Comparison of ENCODE assay signal across 9 cellular contexts in genomic region chr5:157245477-157245876, GRCh38. TPM values are rescaled to one million over a fixed set of nuclear protein-coding genes. Genes with fewer than 3 reads are reported as not detected.
DNase-seq lines count a peak whose midpoint lies in the region; ATAC-seq and TF ChIP-seq lines count a peak whose summit lies in the region.
"Had no signal": no experiment of that assay in that cellular context is flagged by ENCODE, and none has a peak within 500 bp of the region (broad histone marks: within the 10 kb centered on the region; RNA-seq: fewer than 3 reads in every experiment).

No MANE protein-coding gene starts in this region.

- H3K36me3 ChIP-seq in HUES6 (ENCODE audit: control insufficient read depth, insufficient read depth, low read length) (no peaks in the 10 kb centered on the region), mesenchymal stem cell (ENCODE audit: control insufficient read depth in 1 of 2, insufficient read depth in 2 of 2, low read depth in 1 of 2, low read length in 2 of 2) (no peaks in the 10 kb centered on the region), gastrocnemius medialis (no peaks in the 10 kb centered on the region)

- no peak overlapping the region for H3K23ac ChIP-seq in mesenchymal stem cell (ENCODE audit: low read length in 2 of 2)

- peak overlapping the region; percentile 68 for H3K9ac ChIP-seq in HUES6 (ENCODE audit: low read length)
- no peak overlapping the region for H3K9ac ChIP-seq in mesenchymal stem cell (ENCODE audit: low read length)

- H2BK15ac ChIP-seq in mesenchymal stem cell (ENCODE audit: low read depth, poor library complexity, severe bottlenecking) = no peak overlapping the region

- H3K27ac Mint-ChIP-seq in activated naive CD8-positive, alpha-beta T cell treated with anti-CD3 and anti-CD28 coated beads for 36 hours = peak overlapping the region; percentile 89
- no peak overlapping the region for H3K27ac Mint-ChIP-seq in CD14-positive monocyte

- DNase-seq in Daoy (ENCODE audit: low read depth) (peak; percentile 56), mesenchymal stem cell (peak; percentile 19), DMS153 (lab: John Stamatoyannopoulos, UW) (no peak), gastrocnemius medialis (no peak), CD14-positive monocyte (ENCODE audit: low spot score) (no peak)
- DNase-seq in activated naive CD8-positive, alpha-beta T cell treated with anti-CD3 and anti-CD28 coated beads for 36 hours = no peak
- DNase-seq: activated effector memory CD4-positive, alpha-beta T cell treated with anti-CD3 and anti-CD28 coated beads, Interleukin-2, amount 50 U/mL, for 16 hours; stimulated activated naive CD4-positive, alpha-beta T cell treated with Interleukin-2 at 50 U/mL for 16 hours had no signal

- no peak overlapping the region for H3K4me2 ChIP-seq in mesenchymal stem cell (ENCODE audit: low read length, poor library complexity, severe bottlenecking)

- H4K91ac ChIP-seq in mesenchymal stem cell (ENCODE audit: low read length) = no peak overlapping the region

- no peak overlapping the region for H2BK12ac ChIP-seq in mesenchymal stem cell (ENCODE audit: low read length in 2 of 2)

- H3K36me3 Mint-ChIP-seq in activated naive CD8-positive, alpha-beta T cell treated with anti-CD3 and anti-CD28 coated beads for 36 hours = peaks cover 94% of the 10 kb centered on the region
- no peaks in the 10 kb centered on the region for H3K36me3 Mint-ChIP-seq in CD14-positive monocyte

- H3K27me3 Mint-ChIP-seq in activated naive CD8-positive, alpha-beta T cell treated with anti-CD3 and anti-CD28 coated beads for 36 hours = no peaks in the 10 kb centered on the region
- peaks cover 0 to 2% (median 2%) of the 10 kb centered on the region in 3 donors for H3K27me3 Mint-ChIP-seq in CD14-positive monocyte (ENCODE audit: low read depth in 3 of 3)

- no peak overlapping the region for H3K18ac ChIP-seq in mesenchymal stem cell (ENCODE audit: low read depth in 1 of 2, low read length in 2 of 2)

- no peaks in the 10 kb centered on the region for H3K79me1 ChIP-seq in mesenchymal stem cell (replicated peaks; ENCODE audit: low read length, poor library complexity, severe bottlenecking)

- H2AFZ ChIP-seq in mesenchymal stem cell (ENCODE audit: low read depth, low read length) = no peak overlapping the region

- H2AK5ac ChIP-seq in mesenchymal stem cell (ENCODE audit: low read length, severe bottlenecking) = no peak overlapping the region

- H3K9me3 ChIP-seq in HUES6 (ENCODE audit: control insufficient read depth, insufficient read depth, low read depth, low read length) (no peaks in the 10 kb centered on the region), mesenchymal stem cell (ENCODE audit: control insufficient read depth, low read length) (no peaks in the 10 kb centered on the region), gastrocnemius medialis (no peaks in the 10 kb centered on the region)

- no peak overlapping the region for H2BK5ac ChIP-seq in mesenchymal stem cell (ENCODE audit: low read depth, low read length, poor library complexity, severe bottlenecking)

- no peak for TF ChIP-seq POLR2A in gastrocnemius medialis (IDR thresholded peaks at IDR 0.05)

- H2BK120ac ChIP-seq in mesenchymal stem cell (ENCODE audit: low read depth, low read length) = no peak overlapping the region

- peaks cover 81% of the 10 kb centered on the region for H3K4me1 Mint-ChIP-seq in activated naive CD8-positive, alpha-beta T cell treated with anti-CD3 and anti-CD28 coated beads for 36 hours
- H3K4me1 Mint-ChIP-seq in CD14-positive monocyte = peaks cover 17% of the 10 kb centered on the region

- ATAC-seq in gastrocnemius medialis = no peak

- H3K14ac ChIP-seq in mesenchymal stem cell (ENCODE audit: low read length in 2 of 2) = no peak overlapping the region

- H3K4me3 ChIP-seq in HUES6 (ENCODE audit: low read depth, low read length) = no peak overlapping the region
- no peak overlapping the region for H3K4me3 ChIP-seq in mesenchymal stem cell (ENCODE audit: insufficient read depth in 1 of 2, low read depth in 1 of 2, low read length in 2 of 2)
- H3K4me3 ChIP-seq in gastrocnemius medialis = no peak overlapping the region

- peaks cover 2% of the 10 kb centered on the region for H3K9me3 Mint-ChIP-seq in activated naive CD8-positive, alpha-beta T cell treated with anti-CD3 and anti-CD28 coated beads for 36 hours
- peaks cover 0 to 2% (median 0%) of the 10 kb centered on the region in 7 donors for H3K9me3 Mint-ChIP-seq in CD14-positive monocyte

- intact Hi-C loops in gastrocnemius medialis (cut with DNase I; ENCODE audit: low total_unique reads) (no loop called here), CD14-positive monocyte (cut with micrococcal nuclease) (no loop called here)

- H3K4ac ChIP-seq in mesenchymal stem cell (ENCODE audit: low read depth in 1 of 2, low read length in 2 of 2) = no peak overlapping the region

- H3K4me1 ChIP-seq in HUES6 (ENCODE audit: control insufficient read depth, insufficient read depth, low read length) (peaks cover 14% of the 10 kb centered on the region), mesenchymal stem cell (ENCODE audit: control insufficient read depth, insufficient read depth, low read depth, low read length) (no peaks in the 10 kb centered on the region), gastrocnemius medialis (no peaks in the 10 kb centered on the region)

- WGBS in mesenchymal stem cell = 67% methylated on average over 3 of the region's 4 CpGs

- in situ Hi-C loops in gastrocnemius medialis (cut with MboI; ENCODE audit: low sequenced_read_pairs in 4 of 4) = no loop called here

- H4K8ac ChIP-seq in mesenchymal stem cell (ENCODE audit: low read length) = no peak overlapping the region

- H3K27ac ChIP-seq in HUES6 (ENCODE audit: low read depth, low read length) (peak overlapping the region; percentile 60; the same call in 1 of the 2 replicates), mesenchymal stem cell (ENCODE audit: low read length, poor library complexity, severe bottlenecking) (no peak overlapping the region), gastrocnemius medialis (no peak overlapping the region)

- H3K4me3 Mint-ChIP-seq in activated naive CD8-positive, alpha-beta T cell treated with anti-CD3 and anti-CD28 coated beads for 36 hours = no peak overlapping the region
- no peak overlapping the region for H3K4me3 Mint-ChIP-seq in CD14-positive monocyte

- TF ChIP-seq CTCF in gastrocnemius medialis (IDR thresholded peaks at IDR 0.05 in 4 of 5, conservative IDR thresholded peaks at IDR 0.05 in 1 of 5) (no peak), CD14-positive monocyte (IDR thresholded peaks at IDR 0.05) (no peak)

- H3K27me3 ChIP-seq in HUES6 (ENCODE audit: control insufficient read depth, insufficient read depth, low read length) = no peaks in the 10 kb centered on the region
- peaks cover 0 to 4% of the 10 kb centered on the region in 2 experiments for H3K27me3 ChIP-seq in mesenchymal stem cell (ENCODE audit: control insufficient read depth in 1 of 2, insufficient read depth in 1 of 2, low read length in 2 of 2)
- no peaks in the 10 kb centered on the region for H3K27me3 ChIP-seq in gastrocnemius medialis

RNA-seq across cellular contexts. Expression of gene CYFIP2, which starts 20.4 kb away (rescaled TPM):
- total RNA-seq in Daoy (2014; rRNA removed; shearing (Covaris generic)) = 7.6 and 8.5 TPM in 2 replicates
- 100 to 1,000 TPM; 324 to 325 TPM for total RNA-seq in activated naive CD8-positive, alpha-beta T cell treated with anti-CD3 and anti-CD28 coated beads for 36 hours
- polyA plus RNA-seq in mesenchymal stem cell (2013, experiment 1 of 2) = 5.5 TPM
- 5.4 TPM for polyA plus RNA-seq in mesenchymal stem cell (2013, experiment 2 of 2)
- 10 to 100 TPM in 2 of 4 donors, 1 to 10 TPM in 2; 5.9 to 15.5 (median 10.7) TPM for total RNA-seq in gastrocnemius medialis
- polyA plus RNA-seq in CD14-positive monocyte = 10 to 100 TPM; 33.6 to 45.6 TPM

Comparison
In these comparisons a context has a peak if more than half of its experiments do, and no peak if none do; other contexts are left out.
1. DNase-seq: peak in Daoy (single experiment) and mesenchymal stem cell (single experiment); none in activated naive CD8-positive, alpha-beta T cell treated with anti-CD3 and anti-CD28 coated beads for 36 hours (single experiment), DMS153 (single experiment), gastrocnemius medialis (0 of 2) and CD14-positive monocyte (single experiment).
2. RNA of gene CYFIP2, which starts 20.4 kb away (total RNA-seq): 324 to 325 TPM in activated naive CD8-positive, alpha-beta T cell treated with anti-CD3 and anti-CD28 coated beads for 36 hours; 5.9 to 15.5 TPM in gastrocnemius medialis and 7.6 to 8.5 TPM in Daoy; every median in the first group is over 10 times any median in the second.